In the genomic region with DNA sequence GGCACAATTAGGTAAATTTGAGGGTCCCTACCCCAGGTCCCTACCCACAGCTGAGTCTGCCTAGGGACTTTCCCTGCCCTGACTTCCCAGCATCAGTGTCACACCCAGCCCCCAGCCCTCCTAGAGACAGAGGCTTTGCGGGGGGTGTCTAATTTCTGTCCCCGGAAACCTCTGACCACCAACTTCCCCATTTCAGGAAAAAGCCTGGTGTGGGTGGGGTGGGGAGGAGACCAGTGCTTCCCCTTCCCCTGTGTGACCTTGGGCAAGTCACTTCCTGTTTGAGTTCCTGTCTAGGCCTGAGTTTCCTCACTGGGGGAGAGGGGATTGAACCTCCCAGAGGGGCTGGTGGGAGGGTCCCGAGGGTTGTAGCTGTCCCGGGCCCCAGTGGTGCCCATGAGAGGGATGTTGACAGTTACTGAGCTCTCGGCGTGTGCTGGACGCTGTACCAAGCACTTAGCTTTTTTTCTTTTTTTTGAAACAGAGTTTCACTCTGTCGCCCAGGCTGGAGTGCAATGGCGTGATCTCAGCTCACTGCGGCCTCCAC, we compare ENCODE assay signal across 8 cellular contexts. TPM values are rescaled to one million over a fixed set of nuclear protein-coding genes. Genes with fewer than 3 reads are reported as not detected.
DNase-seq lines count a peak whose midpoint lies in the region; ATAC-seq and TF ChIP-seq lines count a peak whose summit lies in the region.

No MANE protein-coding gene starts in this region.

- no peak for TF ChIP-seq EP300 in esophagus muscularis mucosa (IDR thresholded peaks at IDR 0.05)

- H3K27ac ChIP-seq in RWPE1 (peak overlapping the region; percentile 92), esophagus muscularis mucosa (replicated peaks in 1 of 4) (peak overlapping the region; percentile 65 to 81 (median 73)), skin epidermis (peak overlapping the region in 19 of 21 experiments; percentile 23 to 88 (median 68))

- CTCF ChIA-PET in RWPE1 (lab: Yijun Ruan, JAX) = interaction anchor here (0.6 kb wide), 2 partner anchors 99 to 1064 kb away, joined by 3 read pairs; no protein-coding TSS in a partner anchor

- 60% methylated on average over 7 of the region's 10 CpGs for WGBS in esophagus muscularis mucosa

- no peaks in the 10 kb centered on the region for H3K9me3 ChIP-seq in esophagus muscularis mucosa

- peaks cover 28 to 45% (median 31%) of the 10 kb centered on the region in 4 donors for H3K36me3 ChIP-seq in esophagus muscularis mucosa

- DNase-seq in RWPE1 (ENCODE audit: low spot score) (no peak), esophagus muscularis mucosa (ENCODE audit: extremely low spot score) (no peak), NCI-H1417 treated with DMSO at 0.1 percent for 48 hours (lab: John Stamatoyannopoulos, UW) (no peak), NCI-H526 (lab: John Stamatoyannopoulos, UW) (no peak), COR-L47 (lab: John Stamatoyannopoulos, UW) (no peak)

- TF ChIP-seq POLR2A in GM19099 (IDR thresholded peaks at IDR 0.05; ENCODE audit: extremely low read depth, insufficient read length, low read depth) (peak; percentile 27), esophagus muscularis mucosa (IDR thresholded peaks at IDR 0.05; ENCODE audit: low read depth) (no peak)

- POLR2A ChIA-PET in RWPE1 (lab: Yijun Ruan, JAX; ENCODE audit: low non-redundant PET) = no interaction called here

- TF ChIP-seq CTCF in RWPE1 (conservative IDR thresholded peaks at IDR 0.05; ENCODE audit: low read depth) (no peak), esophagus muscularis mucosa (IDR thresholded peaks at IDR 0.05) (no peak)

- peak overlapping the region in 1 of 4 donors; percentile 28 for H3K4me3 ChIP-seq in esophagus muscularis mucosa
- no peak overlapping the region for H3K4me3 ChIP-seq in skin epidermis

- no peak for ATAC-seq in GM21526 (IDR thresholded peaks at IDR 0.05; ENCODE audit: low FRiP score, unreplicated experiment)

- intact Hi-C loops in esophagus muscularis mucosa (cut with DNase I) = no loop called here

- peaks cover 47 to 80% (median 74%) of the 10 kb centered on the region in 4 donors for H3K4me1 ChIP-seq in esophagus muscularis mucosa

- H3K27me3 ChIP-seq in esophagus muscularis mucosa = no peaks in the 10 kb centered on the region

RNA-seq across cellular contexts. Expression of gene VASP, which starts 7.9 kb away (rescaled TPM):
- 100 to 1,000 TPM; 172 to 321 (median 210) TPM for total RNA-seq in esophagus muscularis mucosa

RNA-seq across cellular contexts. Expression of gene PPM1N, which starts 16.9 kb away (rescaled TPM):
- total RNA-seq in esophagus muscularis mucosa = 1 to 10 TPM; 1.6 to 3.8 (median 3.0) TPM

RNA-seq across cellular contexts. Expression of gene RTN2, which starts 18.3 kb away (rescaled TPM):
- total RNA-seq in esophagus muscularis mucosa = 10 to 100 TPM in 3 of 4 donors, 1 to 10 TPM in 1; 7.0 to 23.6 (median 17.2) TPM

RNA-seq across cellular contexts. Expression of gene FOSB, which starts 47.4 kb away (rescaled TPM):
- 10 to 100 TPM in 2 of 4 donors, 1 to 10 TPM in 2; 2.2 to 25.2 (median 6.9) TPM for total RNA-seq in esophagus muscularis mucosa
